Comparison of ENCODE assay signal across 23 cellular contexts in genomic region chr14:64643709-64644108, GRCh38.
"Had no signal": no experiment of that assay in that cellular context is flagged by ENCODE, and none has a peak within 500 bp of the region (broad histone marks: within the 10 kb centered on the region; RNA-seq: fewer than 3 reads in every experiment).

No MANE protein-coding gene starts in this region.

- H3K4me1 ChIP-seq: gastrocnemius medialis, psoas muscle had no signal

- ATAC-seq: gastrocnemius medialis; mucosa of descending colon; natural killer cell treated with Interleukin-12 subunit alpha and Interleukin-12 subunit beta and Interleukin-15 and Interleukin-18, amount 100 ng/mL, for 72 hours; psoas muscle; right cardiac atrium; stimulated activated naive B cell treated with anti-CD40 and anti-IgM and Interleukin-4, amounts not matched to agents 10 μg/mL and 1 μg/mL and 100 μg/mL, for 72 hours; upper lobe of right lung had no signal

- H3K36me3 ChIP-seq: gastrocnemius medialis, thoracic aorta, tibial nerve, upper lobe of right lung, uterus had no signal

- H3K9me3 Mint-ChIP-seq: natural killer cell treated with Interleukin-12 subunit alpha and Interleukin-12 subunit beta and Interleukin-15 and Interleukin-18, amount 100 ng/mL, for 72 hours; stimulated activated naive CD8-positive, alpha-beta T cell treated with anti-CD3 and anti-CD28 coated beads, Interleukin-15, Interleukin-2, amounts not matched to agents 100 ng/mL and 50 ng/mL, for 24 hours had no signal

- FAIRE-seq: keratinocyte had no signal

- H3K27ac ChIP-seq: coronary artery, thoracic aorta, upper lobe of right lung had no signal

- H3K4me1 Mint-ChIP-seq: memory B cell, naive B cell had no signal

- H3K36me3 Mint-ChIP-seq: naive B cell; natural killer cell treated with Interleukin-12 subunit alpha and Interleukin-12 subunit beta and Interleukin-15 and Interleukin-18, amount 100 ng/mL, for 72 hours had no signal

- H3K4me3 ChIP-seq: coronary artery, gastrocnemius medialis, lung, mucosa of descending colon, psoas muscle, skin epidermis, thoracic aorta, tibial nerve, upper lobe of right lung, uterus had no signal

- H3K9me3 ChIP-seq: gastrocnemius medialis, mucosa of descending colon, thoracic aorta, upper lobe of right lung, uterus had no signal

- H3K27me3 ChIP-seq: gastrocnemius medialis, tibial nerve, upper lobe of right lung, uterus had no signal

- H3K4me3 Mint-ChIP-seq: memory B cell; naive B cell; natural killer cell treated with Interleukin-12 subunit alpha and Interleukin-12 subunit beta and Interleukin-15 and Interleukin-18, amount 100 ng/mL, for 72 hours; neural crest cell; stimulated activated naive B cell treated with anti-CD40 and anti-IgM and Interleukin-4, amounts not matched to agents 10 μg/mL and 1 μg/mL and 100 μg/mL, for 72 hours; stimulated activated naive CD8-positive, alpha-beta T cell treated with anti-CD3 and anti-CD28 coated beads, Interleukin-15, Interleukin-2, amounts not matched to agents 100 ng/mL and 50 ng/mL, for 24 hours had no signal

- DNase-seq: dermis blood vessel endothelial cell; effector memory CD4-positive, alpha-beta T cell; gastrocnemius medialis; head of caudate nucleus; mucosa of descending colon; naive B cell; psoas muscle; right cardiac atrium; stimulated activated CD4-positive, alpha-beta T cell treated with anti-CD3 and anti-CD28 coated beads, Interleukin-15, amount 100 ng/mL, for 24 hours; stimulated activated CD4-positive, alpha-beta T cell treated with anti-CD3 and anti-CD28 coated beads, Interleukin-2, amount 100 ng/mL, for 48 hours; stimulated activated naive B cell treated with anti-CD40 and anti-IgM and Interleukin-4, amounts not matched to agents 10 μg/mL and 1 μg/mL and 100 μg/mL, for 72 hours; upper lobe of right lung; uterus had no signal

- H3K27ac Mint-ChIP-seq: memory B cell; naive B cell; natural killer cell treated with Interleukin-12 subunit alpha and Interleukin-12 subunit beta and Interleukin-15 and Interleukin-18, amount 100 ng/mL, for 72 hours; stimulated activated naive B cell treated with anti-CD40 and anti-IgM and Interleukin-4, amounts not matched to agents 10 μg/mL and 1 μg/mL and 100 μg/mL, for 72 hours; stimulated activated naive CD8-positive, alpha-beta T cell treated with anti-CD3 and anti-CD28 coated beads, Interleukin-15, Interleukin-2, amounts not matched to agents 100 ng/mL and 50 ng/mL, for 24 hours had no signal
